ENCODE assay signal across 1 cellular context in genomic region chr7:98216941-98217622, GRCh38.
TF ChIP-seq lines count a peak whose summit lies in the region.

No MANE protein-coding gene starts in this region.

TF ChIP-seq in H1, 55 proteins besides CTCF, POLR2A, EP300 and RAD21:
- TF ChIP-seq NRF1 (IDR thresholded peaks at IDR 0.05; ENCODE audit: low read depth, low read length): no peak
- no peak for TF ChIP-seq JUN (IDR thresholded peaks at IDR 0.05; ENCODE audit: low read depth, low read length)
- TF ChIP-seq CHD1 (IDR thresholded peaks at IDR 0.05; ENCODE audit: low read depth, low read length): no peak
- TF ChIP-seq CREB1 (IDR thresholded peaks at IDR 0.05): no peak
- no peak for TF ChIP-seq TAF7 (optimal IDR thresholded peaks at IDR 0.05; ENCODE audit: borderline replicate concordance, low read depth, low read length)
- no peak for TF ChIP-seq ATF3 (IDR thresholded peaks at IDR 0.05; ENCODE audit: insufficient read depth, low read depth, low read length)
- no peak for TF ChIP-seq SIX5 (IDR thresholded peaks at IDR 0.05; ENCODE audit: low read depth, low read length)
- TF ChIP-seq KDM1A (IDR thresholded peaks at IDR 0.05; ENCODE audit: borderline replicate concordance, low read length): no peak
- TF ChIP-seq BCL11A (IDR thresholded peaks at IDR 0.05; ENCODE audit: low read depth in 2 of 2, low read length in 2 of 2): no peak
- no peak for TF ChIP-seq CBX8 (IDR thresholded peaks at IDR 0.05; ENCODE audit: borderline replicate concordance, low read depth, low read length)
- TF ChIP-seq CBX5 (IDR thresholded peaks at IDR 0.05; ENCODE audit: low read depth, low read length): no peak
- TF ChIP-seq SUZ12 (IDR thresholded peaks at IDR 0.05; ENCODE audit: low read length): no peak
- no peak for TF ChIP-seq USF2 (IDR thresholded peaks at IDR 0.05; ENCODE audit: low read length)
- no peak for TF ChIP-seq MAX (IDR thresholded peaks at IDR 0.05)
- no peak for TF ChIP-seq SIN3A (conservative IDR thresholded peaks at IDR 0.05 in 1 of 2, IDR thresholded peaks at IDR 0.05 in 1 of 2; ENCODE audit: low read depth in 1 of 2, low read length in 2 of 2)
- TF ChIP-seq BACH1 (IDR thresholded peaks at IDR 0.05; ENCODE audit: low read length): no peak
- TF ChIP-seq KDM5A (IDR thresholded peaks at IDR 0.05; ENCODE audit: low read length): no peak
TF ChIP-seq in H1: peak in this region for 0.
